18 cellular contexts compared by ENCODE assay signal in the genomic region with DNA sequence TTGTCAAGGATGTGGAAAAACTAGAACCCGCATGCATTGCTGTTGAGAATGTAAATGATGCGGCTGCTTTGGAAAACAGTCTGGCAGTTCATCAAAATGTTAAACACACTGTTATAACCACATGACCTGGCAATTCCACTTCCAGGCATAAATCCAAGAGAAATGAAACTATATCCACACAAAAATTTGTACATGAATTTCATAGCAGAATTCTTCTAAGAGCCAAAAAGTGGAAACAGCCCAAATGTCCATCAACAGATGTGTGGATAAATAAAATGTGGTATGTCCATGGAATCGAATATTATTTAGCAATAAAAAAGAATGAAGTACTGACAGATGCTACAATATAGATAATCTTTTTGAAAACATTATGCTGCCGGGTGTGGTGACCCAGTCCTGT. TPM values are rescaled to one million over a fixed set of nuclear protein-coding genes. Genes with fewer than 3 reads are reported as not detected.
"Had no signal": no experiment of that assay in that cellular context is flagged by ENCODE, and none has a peak within 500 bp of the region (broad histone marks: within the 10 kb centered on the region; RNA-seq: fewer than 3 reads in every experiment).

No MANE protein-coding gene starts in this region.

- H3K9me3 Mint-ChIP-seq: activated B cell treated with CpG ODN at 0.5 μM for 24 hours; activated CD4-positive, alpha-beta T cell treated with anti-CD3 and anti-CD28 coated beads, Interleukin-2, amount 10 ng/mL, durations not matched to agents 7 days and 5 days; activated T-helper 2 cell treated with anti-CD3 and anti-CD28 coated beads, Interferon-gamma antibody, Interleukin-2, Interleukin-4, amounts not matched to agents 10 μg/mL and 5 μg/mL and 100 μg/mL, durations not matched to agents 14 hours and 24 hours and 36 hours; naive thymus-derived CD4-positive, alpha-beta T cell had no signal

- DNase-seq: activated B cell treated with CpG ODN at 0.5 μM for 24 hours; activated CD4-positive, alpha-beta T cell treated with anti-CD3 and anti-CD28 coated beads, Interleukin-2, amount 10 ng/mL, durations not matched to agents 7 days and 5 days; activated naive CD4-positive, alpha-beta T cell treated with anti-CD3 and anti-CD28 coated beads, Interleukin-2, amount 50 U/mL, for 16 hours; activated T-cell treated with anti-CD3 and anti-CD28 coated beads for 4 hours; amygdala; colonic mucosa; effector CD4-positive, alpha-beta T cell; heart left ventricle; naive thymus-derived CD4-positive, alpha-beta T cell; posterior cingulate gyrus; stimulated activated naive CD8-positive, alpha-beta T cell treated with anti-CD3 and anti-CD28 coated beads, Interleukin-15, Interleukin-2, amounts not matched to agents 100 U/mL and 50 U/mL, for 24 hours; T-helper 17 cell; testis; upper lobe of right lung had no signal

- H3K9me3 ChIP-seq: colonic mucosa, heart left ventricle, right atrium auricular region, testis, upper lobe of right lung had no signal

- H3K4me3 ChIP-seq: cardiac muscle cell, colonic mucosa, heart left ventricle, right atrium auricular region, testis, upper lobe of right lung had no signal

- H3K4me3 Mint-ChIP-seq: activated B cell treated with CpG ODN at 0.5 μM for 24 hours; activated CD4-positive, alpha-beta T cell treated with anti-CD3 and anti-CD28 coated beads, Interleukin-2, amount 10 ng/mL, durations not matched to agents 7 days and 5 days; naive thymus-derived CD4-positive, alpha-beta T cell; T-helper 17 cell had no signal

- H3K27me3 ChIP-seq: cardiac muscle cell, colonic mucosa, heart left ventricle, right atrium auricular region, testis, upper lobe of right lung had no signal

- H3K4me1 ChIP-seq: colonic mucosa, heart left ventricle, right atrium auricular region, testis, upper lobe of right lung had no signal

- H3K4me1 Mint-ChIP-seq: activated B cell treated with CpG ODN at 0.5 μM for 24 hours; activated CD4-positive, alpha-beta T cell treated with anti-CD3 and anti-CD28 coated beads, Interleukin-2, amount 10 ng/mL, durations not matched to agents 7 days and 5 days had no signal

- H3K27ac ChIP-seq: cardiac muscle cell, colonic mucosa, heart left ventricle, right atrium auricular region, testis, upper lobe of right lung had no signal

- H3K27me3 Mint-ChIP-seq: activated B cell treated with CpG ODN at 0.5 μM for 24 hours; activated CD4-positive, alpha-beta T cell treated with anti-CD3 and anti-CD28 coated beads, Interleukin-2, amount 10 ng/mL, durations not matched to agents 7 days and 5 days; naive thymus-derived CD4-positive, alpha-beta T cell; T-helper 17 cell had no signal

- ATAC-seq: heart left ventricle; naive thymus-derived CD4-positive, alpha-beta T cell; stimulated activated naive CD8-positive, alpha-beta T cell treated with anti-CD3 and anti-CD28 coated beads, Interleukin-15, Interleukin-2, amounts not matched to agents 100 U/mL and 50 U/mL, for 24 hours; T-helper 17 cell; upper lobe of right lung had no signal

- H3K27ac Mint-ChIP-seq: activated B cell treated with CpG ODN at 0.5 μM for 24 hours; activated CD4-positive, alpha-beta T cell treated with anti-CD3 and anti-CD28 coated beads, Interleukin-2, amount 10 ng/mL, durations not matched to agents 7 days and 5 days; activated T-helper 2 cell treated with anti-CD3 and anti-CD28 coated beads, Interferon-gamma antibody, Interleukin-2, Interleukin-4, amounts not matched to agents 10 μg/mL and 5 μg/mL and 100 μg/mL, durations not matched to agents 14 hours and 24 hours and 36 hours; T-helper 17 cell had no signal

RNA-seq across cellular contexts. Expression of a gene that starts 41.7 kb away (rescaled TPM):
- total RNA-seq: activated B cell treated with CpG ODN at 0.5 μM for 24 hours; activated CD4-positive, alpha-beta T cell treated with anti-CD3 and anti-CD28 coated beads, Interleukin-2, amount 10 ng/mL, durations not matched to agents 7 days and 5 days; activated T-helper 2 cell treated with anti-CD3 and anti-CD28 coated beads, Interferon-gamma antibody, Interleukin-2, Interleukin-4, amounts not matched to agents 10 μg/mL and 5 μg/mL and 100 μg/mL, durations not matched to agents 14 hours and 24 hours and 36 hours; lung microvascular endothelial cell; naive thymus-derived CD4-positive, alpha-beta T cell; T-helper 17 cell; upper lobe of right lung had no signal
- polyA plus RNA-seq: naive thymus-derived CD4-positive, alpha-beta T cell had no signal
